1 cellular context compared by ENCODE assay signal in genomic region chr19:2815923-2816322, GRCh38.
TF ChIP-seq lines count a peak whose summit lies in the region.

No MANE protein-coding gene starts in this region.

TF ChIP-seq in HEK293, 187 proteins besides CTCF, POLR2A, EP300 and RAD21 (continued from another document):
- TF ChIP-seq, protein P1, sequence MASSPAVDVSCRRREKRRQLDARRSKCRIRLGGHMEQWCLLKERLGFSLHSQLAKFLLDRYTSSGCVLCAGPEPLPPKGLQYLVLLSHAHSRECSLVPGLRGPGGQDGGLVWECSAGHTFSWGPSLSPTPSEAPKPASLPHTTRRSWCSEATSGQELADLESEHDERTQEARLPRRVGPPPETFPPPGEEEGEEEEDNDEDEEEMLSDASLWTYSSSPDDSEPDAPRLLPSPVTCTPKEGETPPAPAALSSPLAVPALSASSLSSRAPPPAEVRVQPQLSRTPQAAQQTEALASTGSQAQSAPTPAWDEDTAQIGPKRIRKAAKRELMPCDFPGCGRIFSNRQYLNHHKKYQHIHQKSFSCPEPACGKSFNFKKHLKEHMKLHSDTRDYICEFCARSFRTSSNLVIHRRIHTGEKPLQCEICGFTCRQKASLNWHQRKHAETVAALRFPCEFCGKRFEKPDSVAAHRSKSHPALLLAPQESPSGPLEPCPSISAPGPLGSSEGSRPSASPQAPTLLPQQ (tag by site-specific recombination; IDR thresholded peaks at IDR 0.05), result no peak
- no peak for TF ChIP-seq ZXDB (tag by site-specific recombination; IDR thresholded peaks at IDR 0.05)
- TF ChIP-seq ZNF510 (tag by site-specific recombination; IDR thresholded peaks at IDR 0.05; ENCODE audit: insufficient replicate concordance), result no peak
- TF ChIP-seq ZNF473 (tag by site-specific recombination; IDR thresholded peaks at IDR 0.05), result no peak
- TF ChIP-seq ZNF544 (tag by site-specific recombination; IDR thresholded peaks at IDR 0.05), result no peak
- no peak for TF ChIP-seq YY1 (tag by site-specific recombination; IDR thresholded peaks at IDR 0.05)
- TF ChIP-seq, protein P2, sequence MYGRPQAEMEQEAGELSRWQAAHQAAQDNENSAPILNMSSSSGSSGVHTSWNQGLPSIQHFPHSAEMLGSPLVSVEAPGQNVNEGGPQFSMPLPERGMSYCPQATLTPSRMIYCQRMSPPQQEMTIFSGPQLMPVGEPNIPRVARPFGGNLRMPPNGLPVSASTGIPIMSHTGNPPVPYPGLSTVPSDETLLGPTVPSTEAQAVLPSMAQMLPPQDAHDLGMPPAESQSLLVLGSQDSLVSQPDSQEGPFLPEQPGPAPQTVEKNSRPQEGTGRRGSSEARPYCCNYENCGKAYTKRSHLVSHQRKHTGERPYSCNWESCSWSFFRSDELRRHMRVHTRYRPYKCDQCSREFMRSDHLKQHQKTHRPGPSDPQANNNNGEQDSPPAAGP (tag by site-specific recombination; IDR thresholded peaks at IDR 0.05), result no peak
- TF ChIP-seq, protein P3, sequence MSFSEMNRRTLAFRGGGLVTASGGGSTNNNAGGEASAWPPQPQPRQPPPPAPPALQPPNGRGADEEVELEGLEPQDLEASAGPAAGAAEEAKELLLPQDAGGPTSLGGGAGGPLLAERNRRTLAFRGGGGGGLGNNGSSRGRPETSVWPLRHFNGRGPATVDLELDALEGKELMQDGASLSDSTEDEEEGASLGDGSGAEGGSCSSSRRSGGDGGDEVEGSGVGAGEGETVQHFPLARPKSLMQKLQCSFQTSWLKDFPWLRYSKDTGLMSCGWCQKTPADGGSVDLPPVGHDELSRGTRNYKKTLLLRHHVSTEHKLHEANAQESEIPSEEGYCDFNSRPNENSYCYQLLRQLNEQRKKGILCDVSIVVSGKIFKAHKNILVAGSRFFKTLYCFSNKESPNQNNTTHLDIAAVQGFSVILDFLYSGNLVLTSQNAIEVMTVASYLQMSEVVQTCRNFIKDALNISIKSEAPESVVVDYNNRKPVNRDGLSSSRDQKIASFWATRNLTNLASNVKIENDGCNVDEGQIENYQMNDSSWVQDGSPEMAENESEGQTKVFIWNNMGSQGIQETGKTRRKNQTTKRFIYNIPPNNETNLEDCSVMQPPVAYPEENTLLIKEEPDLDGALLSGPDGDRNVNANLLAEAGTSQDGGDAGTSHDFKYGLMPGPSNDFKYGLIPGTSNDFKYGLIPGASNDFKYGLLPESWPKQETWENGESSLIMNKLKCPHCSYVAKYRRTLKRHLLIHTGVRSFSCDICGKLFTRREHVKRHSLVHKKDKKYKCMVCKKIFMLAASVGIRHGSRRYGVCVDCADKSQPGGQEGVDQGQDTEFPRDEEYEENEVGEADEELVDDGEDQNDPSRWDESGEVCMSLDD (tag by site-specific recombination; IDR thresholded peaks at IDR 0.05), result no peak
